21 cellular contexts compared by ENCODE assay signal in genomic region chr2:112257575-112257974, GRCh38. TPM values are rescaled to one million over a fixed set of nuclear protein-coding genes. Genes with fewer than 3 reads are reported as not detected.
DNase-seq lines count a peak whose midpoint lies in the region; ATAC-seq and TF ChIP-seq lines count a peak whose summit lies in the region.
"Had no signal": no experiment of that assay in that cellular context is flagged by ENCODE, and none has a peak within 500 bp of the region (broad histone marks: within the 10 kb centered on the region; RNA-seq: fewer than 3 reads in every experiment).

No MANE protein-coding gene starts in this region.

- H3K4me1 Mint-ChIP-seq in activated naive CD8-positive, alpha-beta T cell (ENCODE audit: low read depth), result peaks cover 18% of the 10 kb centered on the region
- H3K4me1 Mint-ChIP-seq in activated naive CD8-positive, alpha-beta T cell treated with anti-CD3 and anti-CD28 coated beads for 36 hours, result peaks cover 21% of the 10 kb centered on the region
- H3K4me1 Mint-ChIP-seq in stimulated activated naive B cell treated with anti-CD40 and anti-IgM and Interleukin-4, amounts not matched to agents 10 μg/mL and 1 μg/mL and 100 μg/mL, for 72 hours, result peaks cover 31 to 53% of the 10 kb centered on the region in 2 donors
- H3K4me1 Mint-ChIP-seq in CD4-positive, alpha-beta T cell (ENCODE audit: low read depth), result peaks cover 22% of the 10 kb centered on the region

- no peaks in the 10 kb centered on the region for H3K27me3 Mint-ChIP-seq in activated naive CD8-positive, alpha-beta T cell
- peaks cover 1% of the 10 kb centered on the region for H3K27me3 Mint-ChIP-seq in activated naive CD8-positive, alpha-beta T cell treated with anti-CD3 and anti-CD28 coated beads for 36 hours
- H3K27me3 Mint-ChIP-seq in stimulated activated naive B cell treated with anti-CD40 and anti-IgM and Interleukin-4, amounts not matched to agents 10 μg/mL and 1 μg/mL and 100 μg/mL, for 72 hours, result no peaks in the 10 kb centered on the region
- H3K27me3 Mint-ChIP-seq in CD4-positive, alpha-beta T cell, result no peaks in the 10 kb centered on the region

- no peak for TF ChIP-seq POLR2A in NB4 (IDR thresholded peaks at IDR 0.05; ENCODE audit: extremely low read depth, insufficient read length)

- H3K4me3 ChIP-seq in NB4 (ENCODE audit: low read depth, low read length), result no peak overlapping the region
- H3K4me3 ChIP-seq: heart left ventricle, mucosa of descending colon, SJCRH30, transverse colon had no signal

- no peak overlapping the region for H3K4me3 Mint-ChIP-seq in activated naive CD8-positive, alpha-beta T cell
- no peak overlapping the region for H3K4me3 Mint-ChIP-seq in activated naive CD8-positive, alpha-beta T cell treated with anti-CD3 and anti-CD28 coated beads for 36 hours
- no peak overlapping the region for H3K4me3 Mint-ChIP-seq in stimulated activated naive B cell treated with anti-CD40 and anti-IgM and Interleukin-4, amounts not matched to agents 10 μg/mL and 1 μg/mL and 100 μg/mL, for 72 hours
- no peak overlapping the region for H3K4me3 Mint-ChIP-seq in CD4-positive, alpha-beta T cell

- H3K27ac ChIP-seq in CD4-positive, alpha-beta T cell (ENCODE audit: low read depth, low read length), result no peak overlapping the region
- H3K27ac ChIP-seq: heart left ventricle, SJCRH30, transverse colon had no signal

- TF ChIP-seq CTCF in NB4 (IDR thresholded peaks at IDR 0.05; ENCODE audit: low read depth, low read length), result no peak
- TF ChIP-seq CTCF in CD4-positive, alpha-beta T cell (IDR thresholded peaks at IDR 0.05), result no peak

- no peak for ATAC-seq in stimulated activated naive B cell treated with anti-CD40 and anti-IgM and Interleukin-4, amounts not matched to agents 10 μg/mL and 1 μg/mL and 100 μg/mL, for 72 hours (replicated peaks)
- no peak for ATAC-seq in CD4-positive, alpha-beta T cell (ENCODE audit: poor library complexity)
- no peak for ATAC-seq in HG03045 (IDR thresholded peaks at IDR 0.05; ENCODE audit: unreplicated experiment)
- ATAC-seq: HCT116, heart left ventricle, mucosa of descending colon, sciatic nerve had no signal

- no peak for DNase-seq in activated naive CD8-positive, alpha-beta T cell treated with anti-CD3 and anti-CD28 coated beads for 36 hours
- peak; percentile 53 for DNase-seq in NB4 (ENCODE audit: low read depth)
- peak; percentile 30 for DNase-seq in dermis blood vessel endothelial cell
- DNase-seq in stimulated activated naive B cell treated with anti-CD40 and anti-IgM and Interleukin-4, amounts not matched to agents 10 μg/mL and 1 μg/mL and 100 μg/mL, for 72 hours, result no peak
- DNase-seq in CD4-positive, alpha-beta T cell, result no peak
- DNase-seq in NCI-H1436 treated with DMSO at 0.1 percent for 48 hours (lab: John Stamatoyannopoulos, UW), result no peak
- DNase-seq: activated T-cell treated with anti-CD3 and anti-CD28 coated beads, Interleukin-2, amount 50 U/mL, for 48 hours; COR-L47; erythroblast; heart left ventricle; mucosa of descending colon; NCI-H1105 treated with DMSO at 0.1 percent for 48 hours; occipital lobe; SJCRH30; stimulated activated CD4-positive, alpha-beta T cell treated with anti-CD3 and anti-CD28 coated beads, Interleukin-2, amount 100 ng/mL, for 48 hours; T1000; transverse colon had no signal

- peaks cover 8% of the 10 kb centered on the region for H3K36me3 Mint-ChIP-seq in activated naive CD8-positive, alpha-beta T cell
- H3K36me3 Mint-ChIP-seq in activated naive CD8-positive, alpha-beta T cell treated with anti-CD3 and anti-CD28 coated beads for 36 hours, result peaks cover 12% of the 10 kb centered on the region
- peaks cover 13 to 20% of the 10 kb centered on the region in 2 donors for H3K36me3 Mint-ChIP-seq in stimulated activated naive B cell treated with anti-CD40 and anti-IgM and Interleukin-4, amounts not matched to agents 10 μg/mL and 1 μg/mL and 100 μg/mL, for 72 hours
- peaks cover 4% of the 10 kb centered on the region for H3K36me3 Mint-ChIP-seq in CD4-positive, alpha-beta T cell (ENCODE audit: low read depth)

- POLR2A ChIA-PET in CD4-positive, alpha-beta T cell (lab: Charles Lee), result no interaction called here

- CTCF ChIA-PET in CD4-positive, alpha-beta T cell (lab: Charles Lee), result no interaction called here

- no peaks in the 10 kb centered on the region for H3K9me3 ChIP-seq in CD4-positive, alpha-beta T cell (ENCODE audit: control insufficient read depth, low read length)
- H3K9me3 ChIP-seq: mucosa of descending colon, SJCRH30, transverse colon had no signal

- intact Hi-C loops in CD4-positive, alpha-beta T cell (cut with DNase I, micrococcal nuclease), result loop anchor here in 1 of 2 experiments (5.0 kb wide), 2 partner anchors 200 to 225 kb away; partner anchors contain the start of genes TMEM87B and TTL

- H3K9me3 Mint-ChIP-seq in activated naive CD8-positive, alpha-beta T cell (ENCODE audit: low read depth), result no peaks in the 10 kb centered on the region
- peaks cover 5% of the 10 kb centered on the region for H3K9me3 Mint-ChIP-seq in activated naive CD8-positive, alpha-beta T cell treated with anti-CD3 and anti-CD28 coated beads for 36 hours
- H3K9me3 Mint-ChIP-seq in stimulated activated naive B cell treated with anti-CD40 and anti-IgM and Interleukin-4, amounts not matched to agents 10 μg/mL and 1 μg/mL and 100 μg/mL, for 72 hours, result peaks cover 1 to 4% of the 10 kb centered on the region in 2 donors
- H3K9me3 Mint-ChIP-seq in CD4-positive, alpha-beta T cell, result no peaks in the 10 kb centered on the region

- H3K27me3 ChIP-seq in CD4-positive, alpha-beta T cell (ENCODE audit: control insufficient read depth, insufficient read depth, low read length), result peaks cover 2% of the 10 kb centered on the region
- H3K27me3 ChIP-seq: heart left ventricle, SJCRH30, transverse colon had no signal

- peak overlapping the region; percentile 76 for H3K27ac Mint-ChIP-seq in activated naive CD8-positive, alpha-beta T cell
- H3K27ac Mint-ChIP-seq in activated naive CD8-positive, alpha-beta T cell treated with anti-CD3 and anti-CD28 coated beads for 36 hours, result no peak overlapping the region
- H3K27ac Mint-ChIP-seq in stimulated activated naive B cell treated with anti-CD40 and anti-IgM and Interleukin-4, amounts not matched to agents 10 μg/mL and 1 μg/mL and 100 μg/mL, for 72 hours, result peak overlapping the region; percentile 88
- no peak overlapping the region for H3K27ac Mint-ChIP-seq in CD4-positive, alpha-beta T cell

RNA-seq across cellular contexts. Expression of gene ZC3H8, which starts 2.7 kb away (rescaled TPM):
- total RNA-seq in activated naive CD8-positive, alpha-beta T cell treated with anti-CD3 and anti-CD28 coated beads for 36 hours, result 10 to 100 TPM; 23.7 to 26.8 TPM
- total RNA-seq in dermis blood vessel endothelial cell, result 7.3 and 8.5 TPM in 2 replicates
- total RNA-seq in CD4-positive, alpha-beta T cell, result 10 to 100 TPM; 10.2 to 16.2 TPM

RNA-seq across cellular contexts. Expression of gene ZC3H6, which starts 17.8 kb away (rescaled TPM):
- 1 to 10 TPM; 7.6 to 7.7 TPM for total RNA-seq in activated naive CD8-positive, alpha-beta T cell treated with anti-CD3 and anti-CD28 coated beads for 36 hours
- 2.0 and 4.2 TPM in 2 replicates for total RNA-seq in dermis blood vessel endothelial cell
- total RNA-seq in CD4-positive, alpha-beta T cell, result 10 to 100 TPM; 18.0 to 21.4 TPM

Comparison
In these comparisons a context has a peak if more than half of its experiments do, and no peak if none do; other contexts are left out.
1. H3K27ac Mint-ChIP-seq: peak in activated naive CD8-positive, alpha-beta T cell (single experiment) and stimulated activated naive B cell treated with anti-CD40 and anti-IgM and Interleukin-4, amounts not matched to agents 10 μg/mL and 1 μg/mL and 100 μg/mL, for 72 hours (single experiment); none in activated naive CD8-positive, alpha-beta T cell treated with anti-CD3 and anti-CD28 coated beads for 36 hours (single experiment) and CD4-positive, alpha-beta T cell (single experiment).
2. DNase-seq: peak in NB4 (single experiment) and dermis blood vessel endothelial cell (single experiment); none in activated naive CD8-positive, alpha-beta T cell treated with anti-CD3 and anti-CD28 coated beads for 36 hours (single experiment), stimulated activated naive B cell treated with anti-CD40 and anti-IgM and Interleukin-4, amounts not matched to agents 10 μg/mL and 1 μg/mL and 100 μg/mL, for 72 hours (single experiment), CD4-positive, alpha-beta T cell (0 of 10) and NCI-H1436 treated with DMSO at 0.1 percent for 48 hours (single experiment).